Comparison of ENCODE assay signal across 17 cellular contexts in the genomic region with DNA sequence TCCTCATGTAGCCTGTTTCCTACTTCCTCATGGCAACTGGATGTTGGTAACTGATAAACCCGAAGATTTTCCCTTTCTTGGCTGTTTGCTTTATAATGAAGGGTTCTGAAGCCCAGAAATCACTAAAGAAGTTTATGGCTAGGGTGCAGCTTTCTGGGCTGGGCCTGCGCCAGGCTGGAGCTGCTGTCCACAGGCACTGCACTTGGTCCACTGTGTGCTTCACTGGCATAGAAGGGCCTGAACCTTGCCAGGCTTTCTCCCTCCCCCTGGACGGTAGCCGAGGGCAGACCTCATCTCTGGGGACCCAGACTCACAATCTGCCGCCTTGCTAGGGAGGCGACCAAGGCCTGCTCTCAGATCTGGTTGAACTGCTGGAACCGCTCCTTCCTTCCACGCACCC.
A peak's percentile ranks its signal among the peaks of the same experiment; 100 is the strongest.
DNase-seq lines count a peak whose midpoint lies in the region; ATAC-seq and TF ChIP-seq lines count a peak whose summit lies in the region.
"Had no signal": no experiment of that assay in that cellular context is flagged by ENCODE, and none has a peak within 500 bp of the region (broad histone marks: within the 10 kb centered on the region; RNA-seq: fewer than 3 reads in every experiment).

No MANE protein-coding gene starts in this region.

- H3K9me2 ChIP-seq in GM23338 (ENCODE audit: insufficient read depth) = no peaks in the 10 kb centered on the region

- peak; percentile 35; the same call in 1 of the 3 replicates for ATAC-seq in GM23338
- ATAC-seq in left colon = peak; percentile 85
- ATAC-seq in stimulated activated effector memory CD8-positive, alpha-beta T cell treated with anti-CD3 and anti-CD28 coated beads, Interleukin-12 subunit alpha, Interleukin-12 subunit beta, amount 100 ng/mL, for 72 hours = peak; percentile 13
- ATAC-seq: CD8-positive, alpha-beta T cell; HCT116 had no signal

- H3K36me3 ChIP-seq in GM23338 (ENCODE audit: insufficient read depth) = no peaks in the 10 kb centered on the region
- H3K36me3 ChIP-seq: SJCRH30 had no signal

- H3K4me3 ChIP-seq in GM23338 = no peak overlapping the region
- H3K4me3 ChIP-seq: SJCRH30 had no signal

- no peaks in the 10 kb centered on the region for H3K27me3 ChIP-seq in GM23338 (ENCODE audit: insufficient read depth)
- H3K27me3 ChIP-seq: SJCRH30 had no signal

- DNase-seq in GM23338 (ENCODE audit: low spot score) = no peak
- DNase-seq in cerebellum (ENCODE audit: low spot score) = peak; percentile 26
- DNase-seq in left colon = peak in 1 of 2 donors; percentile 20
- no peak for DNase-seq in stimulated activated effector memory CD8-positive, alpha-beta T cell treated with anti-CD3 and anti-CD28 coated beads, Interleukin-12 subunit alpha, Interleukin-12 subunit beta, amount 100 ng/mL, for 72 hours (ENCODE audit: low spot score in 2 of 2)
- no peak for DNase-seq in putamen (ENCODE audit: low spot score)
- DNase-seq in osteocyte (ENCODE audit: extremely low spot score, unreplicated experiment) = no peak
- no peak for DNase-seq in NCI-H2171 treated with DMSO at 0.1 percent for 48 hours (lab: John Stamatoyannopoulos, UW)
- no peak for DNase-seq in NOMO-1 (lab: John Stamatoyannopoulos, UW; ENCODE audit: unreplicated experiment in 2 of 2)
- DNase-seq: ACHN; CD8-positive, alpha-beta T cell; EL; NCI-H1436; NCI-H2081; NCI-H524; SJCRH30 had no signal

- H3K4me2 ChIP-seq in GM23338 = no peak overlapping the region

- peaks cover 13% of the 10 kb centered on the region for H3K4me1 Mint-ChIP-seq in GM23338
- peaks cover 10% of the 10 kb centered on the region for H3K4me1 Mint-ChIP-seq in stimulated activated effector memory CD8-positive, alpha-beta T cell treated with anti-CD3 and anti-CD28 coated beads, Interleukin-12 subunit alpha, Interleukin-12 subunit beta, amount 100 ng/mL, for 72 hours
- peaks cover 17% of the 10 kb centered on the region for H3K4me1 Mint-ChIP-seq in osteocyte (ENCODE audit: unreplicated experiment)

- no peaks in the 10 kb centered on the region for H3K36me3 Mint-ChIP-seq in GM23338 (ENCODE audit: low read depth)
- no peaks in the 10 kb centered on the region for H3K36me3 Mint-ChIP-seq in stimulated activated effector memory CD8-positive, alpha-beta T cell treated with anti-CD3 and anti-CD28 coated beads, Interleukin-12 subunit alpha, Interleukin-12 subunit beta, amount 100 ng/mL, for 72 hours
- H3K36me3 Mint-ChIP-seq in osteocyte (ENCODE audit: unreplicated experiment) = no peaks in the 10 kb centered on the region
- H3K36me3 Mint-ChIP-seq: CD8-positive, alpha-beta T cell had no signal

- no peak for TF ChIP-seq CTCF in GM23338 (conservative IDR thresholded peaks at IDR 0.05; ENCODE audit: low read depth in 2 of 2)
- no peak for TF ChIP-seq CTCF in osteocyte (IDR thresholded peaks at IDR 0.05)

- H3K27ac Mint-ChIP-seq in GM23338 (no peak overlapping the region), osteocyte (ENCODE audit: unreplicated experiment) (no peak overlapping the region)
- H3K27ac Mint-ChIP-seq in stimulated activated effector memory CD8-positive, alpha-beta T cell treated with anti-CD3 and anti-CD28 coated beads, Interleukin-12 subunit alpha, Interleukin-12 subunit beta, amount 100 ng/mL, for 72 hours = no peak overlapping the region
- H3K27ac Mint-ChIP-seq: B cell; CD8-positive, alpha-beta T cell had no signal

- H3K9me3 Mint-ChIP-seq in GM23338 = no peaks in the 10 kb centered on the region
- no peaks in the 10 kb centered on the region for H3K9me3 Mint-ChIP-seq in stimulated activated effector memory CD8-positive, alpha-beta T cell treated with anti-CD3 and anti-CD28 coated beads, Interleukin-12 subunit alpha, Interleukin-12 subunit beta, amount 100 ng/mL, for 72 hours
- H3K9me3 Mint-ChIP-seq in osteocyte (ENCODE audit: unreplicated experiment) = no peaks in the 10 kb centered on the region
- H3K9me3 Mint-ChIP-seq: CD8-positive, alpha-beta T cell had no signal

- intact Hi-C loops in left colon (cut with DNase I, micrococcal nuclease) = no loop called here

- H2AFZ ChIP-seq in GM23338 = no peak overlapping the region

- no peak overlapping the region for H3K27ac ChIP-seq in GM23338 (ENCODE audit: low read depth)
- H3K27ac ChIP-seq: SJCRH30 had no signal

- H3K27me3 Mint-ChIP-seq in GM23338 (ENCODE audit: insufficient read depth, low read depth, poor library complexity) = peaks cover 11% of the 10 kb centered on the region
- no peaks in the 10 kb centered on the region for H3K27me3 Mint-ChIP-seq in osteocyte (ENCODE audit: unreplicated experiment)
- H3K27me3 Mint-ChIP-seq: B cell had no signal

- H3F3A ChIP-seq in GM23338 (replicated peaks; ENCODE audit: low read depth) = no peaks in the 10 kb centered on the region

- H3K79me2 ChIP-seq in GM23338 (replicated peaks; ENCODE audit: insufficient read depth) = no peaks in the 10 kb centered on the region

- H4K20me1 ChIP-seq in GM23338 (replicated peaks; ENCODE audit: insufficient read depth) = no peaks in the 10 kb centered on the region

- peaks cover 3% of the 10 kb centered on the region; the same call in 1 of the 2 replicates for H3K4me1 ChIP-seq in GM23338 (ENCODE audit: insufficient read depth)
- H3K4me1 ChIP-seq: SJCRH30 had no signal

- H3K4me3 Mint-ChIP-seq in GM23338 = no peak overlapping the region
- H3K4me3 Mint-ChIP-seq in stimulated activated effector memory CD8-positive, alpha-beta T cell treated with anti-CD3 and anti-CD28 coated beads, Interleukin-12 subunit alpha, Interleukin-12 subunit beta, amount 100 ng/mL, for 72 hours = no peak overlapping the region
- H3K4me3 Mint-ChIP-seq in osteocyte (ENCODE audit: unreplicated experiment) = no peak overlapping the region
- H3K4me3 Mint-ChIP-seq: B cell; CD8-positive, alpha-beta T cell had no signal

TF ChIP-seq in GM23338, 12 proteins besides CTCF, POLR2A, EP300 and RAD21:
- no peak for TF ChIP-seq EZH2phosphoT487 (IDR thresholded peaks at IDR 0.05; ENCODE audit: unreplicated experiment)

Comparison
In these comparisons a context has a peak if more than half of its experiments do, and no peak if none do; other contexts are left out.
1. ATAC-seq: peak in every context shown above with its lines; median percentile 85 in left colon; 35 in GM23338; 13 in stimulated activated effector memory CD8-positive, alpha-beta T cell treated with anti-CD3 and anti-CD28 coated beads, Interleukin-12 subunit alpha, Interleukin-12 subunit beta, amount 100 ng/mL, for 72 hours.